In genomic region chr7:55086413-55087201, GRCh38 we compare ENCODE assay signal across 1 cellular context.
TF ChIP-seq lines count a peak whose summit lies in the region.

No MANE protein-coding gene starts in this region.

TF ChIP-seq in HepG2, 621 proteins besides CTCF, POLR2A, EP300 and RAD21 (continued from another document and continues in another):
- TF ChIP-seq THAP7 (CRISPR knock-in tag; IDR thresholded peaks at IDR 0.05) (no peak), GMEB2 (CRISPR knock-in tag; IDR thresholded peaks at IDR 0.05; ENCODE audit: low read depth) (no peak), ZBTB20 (CRISPR knock-in tag; IDR thresholded peaks at IDR 0.05; ENCODE audit: borderline replicate concordance, low read depth) (no peak), HOXA9 (CRISPR knock-in tag; IDR thresholded peaks at IDR 0.05; ENCODE audit: borderline replicate concordance) (no peak), IKZF1 (IDR thresholded peaks at IDR 0.05) (no peak), GATAD2A (CRISPR knock-in tag; IDR thresholded peaks at IDR 0.05) (peak; percentile 26; the same call in 1 of the 2 replicates), PHF20 (CRISPR knock-in tag; IDR thresholded peaks at IDR 0.05) (no peak), ZNF136 (CRISPR knock-in tag; IDR thresholded peaks at IDR 0.05; ENCODE audit: low read depth) (no peak), ETS1 (CRISPR knock-in tag; IDR thresholded peaks at IDR 0.05) (no peak), MLLT10 (CRISPR knock-in tag; IDR thresholded peaks at IDR 0.05) (no peak), SAP130 (CRISPR knock-in tag; IDR thresholded peaks at IDR 0.05; ENCODE audit: low read depth) (peak; percentile 47), MAFF (IDR thresholded peaks at IDR 0.05; ENCODE audit: low read depth, low read length) (peak; percentile 78), SMC3 (IDR thresholded peaks at IDR 0.05; ENCODE audit: low read length) (no peak), ZNF33A (CRISPR knock-in tag; IDR thresholded peaks at IDR 0.05; ENCODE audit: borderline replicate concordance) (no peak), ZNF703 (CRISPR knock-in tag; IDR thresholded peaks at IDR 0.05; ENCODE audit: borderline replicate concordance) (no peak), SKI (IDR thresholded peaks at IDR 0.05; ENCODE audit: partially characterized antibody) (no peak), ZNF260 (CRISPR knock-in tag; IDR thresholded peaks at IDR 0.05; ENCODE audit: borderline replicate concordance, low read depth) (no peak), ZNF562 (CRISPR knock-in tag; IDR thresholded peaks at IDR 0.05; ENCODE audit: borderline replicate concordance) (no peak), ZNF264 (CRISPR knock-in tag; IDR thresholded peaks at IDR 0.05) (no peak), GABPA (IDR thresholded peaks at IDR 0.05; ENCODE audit: low read depth, low read length) (no peak), GABPA (CRISPR knock-in tag; IDR thresholded peaks at IDR 0.05; ENCODE audit: low read depth) (peak; percentile 62), RXRA (CRISPR knock-in tag; IDR thresholded peaks at IDR 0.05) (no peak), ZNF354B (CRISPR knock-in tag; IDR thresholded peaks at IDR 0.05) (no peak), KLF12 (CRISPR knock-in tag; IDR thresholded peaks at IDR 0.05; ENCODE audit: borderline replicate concordance) (no peak), FOSL2 (CRISPR knock-in tag; IDR thresholded peaks at IDR 0.05) (no peak), DNMT3B (CRISPR knock-in tag; conservative IDR thresholded peaks at IDR 0.05) (no peak), MED8 (CRISPR knock-in tag; IDR thresholded peaks at IDR 0.05; ENCODE audit: insufficient replicate concordance) (no peak), ZNF782 (CRISPR knock-in tag; IDR thresholded peaks at IDR 0.05; ENCODE audit: borderline replicate concordance) (no peak), HOXA7 (CRISPR knock-in tag; IDR thresholded peaks at IDR 0.05) (no peak), CSRNP1 (CRISPR knock-in tag; IDR thresholded peaks at IDR 0.05) (no peak), ZIK1 (CRISPR knock-in tag; IDR thresholded peaks at IDR 0.05; ENCODE audit: borderline replicate concordance, low read depth) (no peak), CBX1 (IDR thresholded peaks at IDR 0.05; ENCODE audit: low read depth) (no peak), ETV6 (CRISPR knock-in tag; conservative IDR thresholded peaks at IDR 0.05) (no peak), CBX5 (CRISPR knock-in tag; IDR thresholded peaks at IDR 0.05; ENCODE audit: borderline replicate concordance) (no peak), NFRKB (IDR thresholded peaks at IDR 0.05) (no peak), EZH2 (conservative IDR thresholded peaks at IDR 0.05; ENCODE audit: low read depth, low read length) (no peak), NFE2 (CRISPR knock-in tag; IDR thresholded peaks at IDR 0.05) (no peak), SOX5 (CRISPR knock-in tag; IDR thresholded peaks at IDR 0.05; ENCODE audit: borderline replicate concordance) (peak; percentile 46; the same call in 1 of the 2 replicates), HOXD1 (CRISPR knock-in tag; IDR thresholded peaks at IDR 0.05) (no peak), ZBTB34 (CRISPR knock-in tag; IDR thresholded peaks at IDR 0.05) (no peak), TBP (CRISPR knock-in tag; IDR thresholded peaks at IDR 0.05) (no peak), CEBPB (IDR thresholded peaks at IDR 0.05; ENCODE audit: borderline replicate concordance, low read depth, low read length) (no peak), STAT5B (CRISPR knock-in tag; IDR thresholded peaks at IDR 0.05) (no peak), PRPF4 (IDR thresholded peaks at IDR 0.05; ENCODE audit: low read depth, low read length, poor library complexity, severe bottlenecking) (no peak), ZNF20 (CRISPR knock-in tag; IDR thresholded peaks at IDR 0.05) (no peak), JARID2 (CRISPR knock-in tag; IDR thresholded peaks at IDR 0.05; ENCODE audit: insufficient replicate concordance) (no peak), ZNF75D (CRISPR knock-in tag; IDR thresholded peaks at IDR 0.05; ENCODE audit: borderline replicate concordance) (no peak), ZNF496 (CRISPR knock-in tag; IDR thresholded peaks at IDR 0.05; ENCODE audit: insufficient replicate concordance) (no peak)
- TF ChIP-seq, protein P1, sequence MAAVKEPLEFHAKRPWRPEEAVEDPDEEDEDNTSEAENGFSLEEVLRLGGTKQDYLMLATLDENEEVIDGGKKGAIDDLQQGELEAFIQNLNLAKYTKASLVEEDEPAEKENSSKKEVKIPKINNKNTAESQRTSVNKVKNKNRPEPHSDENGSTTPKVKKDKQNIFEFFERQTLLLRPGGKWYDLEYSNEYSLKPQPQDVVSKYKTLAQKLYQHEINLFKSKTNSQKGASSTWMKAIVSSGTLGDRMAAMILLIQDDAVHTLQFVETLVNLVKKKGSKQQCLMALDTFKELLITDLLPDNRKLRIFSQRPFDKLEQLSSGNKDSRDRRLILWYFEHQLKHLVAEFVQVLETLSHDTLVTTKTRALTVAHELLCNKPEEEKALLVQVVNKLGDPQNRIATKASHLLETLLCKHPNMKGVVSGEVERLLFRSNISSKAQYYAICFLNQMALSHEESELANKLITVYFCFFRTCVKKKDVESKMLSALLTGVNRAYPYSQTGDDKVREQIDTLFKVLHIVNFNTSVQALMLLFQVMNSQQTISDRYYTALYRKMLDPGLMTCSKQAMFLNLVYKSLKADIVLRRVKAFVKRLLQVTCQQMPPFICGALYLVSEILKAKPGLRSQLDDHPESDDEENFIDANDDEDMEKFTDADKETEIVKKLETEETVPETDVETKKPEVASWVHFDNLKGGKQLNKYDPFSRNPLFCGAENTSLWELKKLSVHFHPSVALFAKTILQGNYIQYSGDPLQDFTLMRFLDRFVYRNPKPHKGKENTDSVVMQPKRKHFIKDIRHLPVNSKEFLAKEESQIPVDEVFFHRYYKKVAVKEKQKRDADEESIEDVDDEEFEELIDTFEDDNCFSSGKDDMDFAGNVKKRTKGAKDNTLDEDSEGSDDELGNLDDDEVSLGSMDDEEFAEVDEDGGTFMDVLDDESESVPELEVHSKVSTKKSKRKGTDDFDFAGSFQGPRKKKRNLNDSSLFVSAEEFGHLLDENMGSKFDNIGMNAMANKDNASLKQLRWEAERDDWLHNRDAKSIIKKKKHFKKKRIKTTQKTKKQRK (IDR thresholded peaks at IDR 0.05; ENCODE audit: low read length): no peak
- TF ChIP-seq, protein P2, sequence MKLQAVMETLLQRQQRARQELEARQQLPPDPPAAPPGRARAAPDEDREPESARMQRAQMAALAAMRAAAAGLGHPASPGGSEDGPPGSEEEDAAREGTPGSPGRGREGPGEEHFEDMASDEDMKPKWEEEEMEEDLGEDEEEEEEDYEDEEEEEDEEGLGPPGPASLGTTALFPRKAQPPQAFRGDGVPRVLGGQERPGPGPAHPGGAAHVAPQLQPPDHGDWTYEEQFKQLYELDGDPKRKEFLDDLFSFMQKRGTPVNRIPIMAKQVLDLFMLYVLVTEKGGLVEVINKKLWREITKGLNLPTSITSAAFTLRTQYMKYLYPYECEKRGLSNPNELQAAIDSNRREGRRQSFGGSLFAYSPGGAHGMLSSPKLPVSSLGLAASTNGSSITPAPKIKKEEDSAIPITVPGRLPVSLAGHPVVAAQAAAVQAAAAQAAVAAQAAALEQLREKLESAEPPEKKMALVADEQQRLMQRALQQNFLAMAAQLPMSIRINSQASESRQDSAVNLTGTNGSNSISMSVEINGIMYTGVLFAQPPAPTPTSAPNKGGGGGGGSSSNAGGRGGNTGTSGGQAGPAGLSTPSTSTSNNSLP (IDR thresholded peaks at IDR 0.05; ENCODE audit: low read depth, low read length): no peak
- TF ChIP-seq, protein P3, sequence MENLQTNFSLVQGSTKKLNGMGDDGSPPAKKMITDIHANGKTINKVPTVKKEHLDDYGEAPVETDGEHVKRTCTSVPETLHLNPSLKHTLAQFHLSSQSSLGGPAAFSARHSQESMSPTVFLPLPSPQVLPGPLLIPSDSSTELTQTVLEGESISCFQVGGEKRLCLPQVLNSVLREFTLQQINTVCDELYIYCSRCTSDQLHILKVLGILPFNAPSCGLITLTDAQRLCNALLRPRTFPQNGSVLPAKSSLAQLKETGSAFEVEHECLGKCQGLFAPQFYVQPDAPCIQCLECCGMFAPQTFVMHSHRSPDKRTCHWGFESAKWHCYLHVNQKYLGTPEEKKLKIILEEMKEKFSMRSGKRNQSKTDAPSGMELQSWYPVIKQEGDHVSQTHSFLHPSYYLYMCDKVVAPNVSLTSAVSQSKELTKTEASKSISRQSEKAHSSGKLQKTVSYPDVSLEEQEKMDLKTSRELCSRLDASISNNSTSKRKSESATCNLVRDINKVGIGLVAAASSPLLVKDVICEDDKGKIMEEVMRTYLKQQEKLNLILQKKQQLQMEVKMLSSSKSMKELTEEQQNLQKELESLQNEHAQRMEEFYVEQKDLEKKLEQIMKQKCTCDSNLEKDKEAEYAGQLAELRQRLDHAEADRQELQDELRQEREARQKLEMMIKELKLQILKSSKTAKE (CRISPR knock-in tag; IDR thresholded peaks at IDR 0.05; ENCODE audit: borderline replicate concordance): no peak
- TF ChIP-seq, protein P4, sequence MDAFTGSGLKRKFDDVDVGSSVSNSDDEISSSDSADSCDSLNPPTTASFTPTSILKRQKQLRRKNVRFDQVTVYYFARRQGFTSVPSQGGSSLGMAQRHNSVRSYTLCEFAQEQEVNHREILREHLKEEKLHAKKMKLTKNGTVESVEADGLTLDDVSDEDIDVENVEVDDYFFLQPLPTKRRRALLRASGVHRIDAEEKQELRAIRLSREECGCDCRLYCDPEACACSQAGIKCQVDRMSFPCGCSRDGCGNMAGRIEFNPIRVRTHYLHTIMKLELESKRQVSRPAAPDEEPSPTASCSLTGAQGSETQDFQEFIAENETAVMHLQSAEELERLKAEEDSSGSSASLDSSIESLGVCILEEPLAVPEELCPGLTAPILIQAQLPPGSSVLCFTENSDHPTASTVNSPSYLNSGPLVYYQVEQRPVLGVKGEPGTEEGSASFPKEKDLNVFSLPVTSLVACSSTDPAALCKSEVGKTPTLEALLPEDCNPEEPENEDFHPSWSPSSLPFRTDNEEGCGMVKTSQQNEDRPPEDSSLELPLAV (CRISPR knock-in tag; conservative IDR thresholded peaks at IDR 0.05; ENCODE audit: low read depth): no peak
- TF ChIP-seq, protein P5, sequence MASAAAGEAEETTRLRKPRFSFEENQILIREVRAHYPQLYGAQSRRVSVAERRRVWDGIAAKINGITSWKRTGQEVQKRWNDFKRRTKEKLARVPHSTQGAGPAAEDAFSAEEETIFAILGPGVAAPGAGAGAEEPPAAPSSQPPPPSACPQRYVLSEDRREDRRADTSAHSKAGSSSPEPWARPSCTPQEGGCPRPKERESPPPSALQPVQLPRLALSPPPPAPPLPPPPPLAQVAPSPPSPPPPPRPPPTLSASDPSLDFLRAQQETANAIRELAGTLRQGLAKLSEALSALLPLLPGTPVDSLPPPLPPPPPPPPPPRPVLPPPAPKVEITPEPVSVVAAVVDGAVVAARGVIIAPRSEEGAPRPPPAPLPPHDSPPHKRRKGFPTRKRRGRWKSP (CRISPR knock-in tag; IDR thresholded peaks at IDR 0.05): no peak
